Comparison of ENCODE assay signal across 39 cellular contexts in the genomic region with DNA sequence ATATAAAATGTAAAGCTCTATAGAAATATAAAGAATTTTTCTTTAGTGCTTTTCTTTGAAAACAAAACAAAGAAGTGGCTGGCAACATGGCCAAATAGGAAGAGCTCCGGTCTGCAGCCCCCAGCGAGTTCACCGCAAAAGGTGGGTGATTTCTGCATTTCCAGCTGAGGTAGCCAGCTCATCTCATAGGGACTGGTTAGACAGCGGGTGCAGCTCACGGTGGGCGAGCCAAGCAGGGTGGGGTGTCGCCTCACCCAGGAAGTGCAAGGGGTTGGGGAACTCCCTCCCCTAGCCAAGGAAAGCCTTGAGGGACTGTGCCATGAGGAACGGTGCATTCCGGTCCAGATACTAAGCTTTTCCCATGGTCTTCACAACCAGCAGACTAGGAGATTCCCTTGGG. TPM values are rescaled to one million over a fixed set of nuclear protein-coding genes. Genes with fewer than 3 reads are reported as not detected.
"Had no signal": no experiment of that assay in that cellular context is flagged by ENCODE, and none has a peak within 500 bp of the region (broad histone marks: within the 10 kb centered on the region; RNA-seq: fewer than 3 reads in every experiment).

No MANE protein-coding gene starts in this region.

- H3K27ac ChIP-seq: KMS-11 had no signal

- DNase-seq: Karpas-422, Kasumi-1, KG1, MG63, MM.1S, MV-4-11, NCI-H1048, NCI-H1092, NCI-H1092 treated with DMSO at 0.1 percent for 48 hours, NCI-H1105, NCI-H1105 treated with DMSO at 0.1 percent for 48 hours, NCI-H1417, NCI-H1417 treated with DMSO at 0.1 percent for 48 hours, NCI-H1436, NCI-H1436 treated with DMSO at 0.1 percent for 48 hours, NCI-H146, NCI-H1694, NCI-H1694 treated with DMSO at 0.1 percent for 48 hours, NCI-H187, NCI-H187 treated with DMSO at 0.1 percent for 48 hours, NCI-H1930, NCI-H2029, NCI-H2029 treated with DMSO at 0.1 percent for 48 hours, NCI-H2081, NCI-H2081 treated with DMSO at 0.1 percent for 48 hours, NCI-H2107, NCI-H2171 treated with DMSO at 0.1 percent for 48 hours, NCI-H2227 treated with DMSO at 0.1 percent for 48 hours, NCI-H226, NCI-H345, NCI-H446, NCI-H446 treated with DMSO at 0.1 percent for 48 hours, NCI-H510A, NCI-H510A treated with DMSO at 0.1 percent for 48 hours had no signal

- H3K9me3 ChIP-seq: MG63 had no signal

- H3K36me3 ChIP-seq: MG63 had no signal

- H3K4me2 ChIP-seq: KMS-11 had no signal

- H3K4me3 ChIP-seq: MG63 had no signal

- H3K9ac ChIP-seq: KMS-11 had no signal

RNA-seq across cellular contexts. Expression of a gene that starts 21.0 kb away (rescaled TPM):
- total RNA-seq: LHCN-M2, M059J, MCF 10A, NCI-H460 had no signal
